Comparison of ENCODE assay signal across 18 cellular contexts in the genomic region with DNA sequence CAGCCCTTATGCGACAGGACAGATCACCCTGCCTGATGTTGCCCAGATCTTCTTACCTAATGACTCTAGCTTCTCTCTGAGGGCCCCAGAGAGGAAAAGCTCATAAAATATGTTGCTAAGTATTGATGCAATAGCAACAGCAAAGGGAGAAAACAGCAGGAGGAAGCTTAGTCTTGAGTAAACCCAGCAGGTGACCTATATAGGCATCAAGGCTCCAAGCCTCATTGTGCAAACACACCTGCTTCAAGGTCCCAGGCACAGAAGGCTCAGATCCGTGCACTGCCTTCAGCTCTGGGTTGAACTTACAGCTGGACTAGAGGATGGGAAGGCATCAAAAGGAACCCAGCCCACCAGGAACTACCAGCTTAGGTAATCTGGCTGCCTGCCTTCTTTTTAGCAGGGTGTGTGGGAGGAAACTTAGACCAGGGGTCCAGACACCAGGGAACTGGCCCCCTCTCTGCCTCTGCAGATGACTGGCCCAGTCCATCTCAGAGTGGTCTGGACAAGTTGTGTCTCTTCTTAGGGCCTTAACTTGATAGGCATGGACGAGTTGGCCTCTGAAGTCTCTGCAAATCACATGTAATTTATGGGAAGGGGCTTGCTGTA. TPM values are rescaled to one million over a fixed set of nuclear protein-coding genes. Genes with fewer than 3 reads are reported as not detected.
DNase-seq lines count a peak whose midpoint lies in the region; ATAC-seq and TF ChIP-seq lines count a peak whose summit lies in the region.
"Had no signal": no experiment of that assay in that cellular context is flagged by ENCODE, and none has a peak within 500 bp of the region (broad histone marks: within the 10 kb centered on the region; RNA-seq: fewer than 3 reads in every experiment).

No MANE protein-coding gene starts in this region.

- no peak overlapping the region for H3K4me3 ChIP-seq in NB4 (ENCODE audit: low read depth, low read length)
- no peak overlapping the region for H3K4me3 ChIP-seq in hepatocyte
- no peak overlapping the region for H3K4me3 ChIP-seq in effector memory CD4-positive, alpha-beta T cell (ENCODE audit: insufficient read depth, low read depth, low read length, poor library complexity, severe bottlenecking)
- H3K4me3 ChIP-seq: tibial nerve had no signal

- H2AFZ ChIP-seq in hepatocyte = no peak overlapping the region

- TF ChIP-seq POLR2A in NB4 (IDR thresholded peaks at IDR 0.05; ENCODE audit: extremely low read depth, insufficient read length) = no peak

- no peaks in the 10 kb centered on the region for H4K20me1 ChIP-seq in hepatocyte (ENCODE audit: insufficient read depth, poor library complexity, severe bottlenecking)

- H3K27ac ChIP-seq in hepatocyte = peak overlapping the region; percentile 59
- H3K27ac ChIP-seq in effector memory CD4-positive, alpha-beta T cell (ENCODE audit: insufficient read depth, low read length, poor library complexity, severe bottlenecking) = no peak overlapping the region
- H3K27ac ChIP-seq: tibial nerve had no signal

- 48% methylated on average over 3 of the region's 3 CpGs for WGBS in hepatocyte (ENCODE audit: low lambda C conversion rate, missing lambda C conversion rate)

- no peak overlapping the region for H3K4me2 ChIP-seq in hepatocyte

- H3K79me2 ChIP-seq in hepatocyte = no peaks in the 10 kb centered on the region

- no peaks in the 10 kb centered on the region for H3K9me2 ChIP-seq in hepatocyte (replicated peaks; ENCODE audit: insufficient read depth)

- no peaks in the 10 kb centered on the region for H3K9me3 ChIP-seq in hepatocyte (ENCODE audit: low read depth)
- no peaks in the 10 kb centered on the region for H3K9me3 ChIP-seq in effector memory CD4-positive, alpha-beta T cell (ENCODE audit: control insufficient read depth, low read length)
- H3K9me3 ChIP-seq: tibial nerve had no signal

- ATAC-seq in GM18519 (IDR thresholded peaks at IDR 0.05; ENCODE audit: low FRiP score, unreplicated experiment) = no peak
- ATAC-seq: left cardiac atrium had no signal

- TF ChIP-seq CTCF in NB4 (IDR thresholded peaks at IDR 0.05; ENCODE audit: low read depth, low read length) (no peak), hepatocyte (IDR thresholded peaks at IDR 0.05; ENCODE audit: poor library complexity) (no peak)

- peaks cover 4% of the 10 kb centered on the region for H3K4me1 ChIP-seq in hepatocyte (ENCODE audit: insufficient read depth)
- no peaks in the 10 kb centered on the region for H3K4me1 ChIP-seq in effector memory CD4-positive, alpha-beta T cell (ENCODE audit: control insufficient read depth, insufficient read depth, low read length, poor library complexity, severe bottlenecking)
- H3K4me1 ChIP-seq: tibial nerve had no signal

- DNase-seq in COR-L47 (lab: John Stamatoyannopoulos, UW) = peak; percentile 85
- DNase-seq in NB4 (ENCODE audit: low read depth) = peak; percentile 89
- peak; percentile 97 for DNase-seq in NCI-H345 treated with DMSO at 0.1 percent for 48 hours (lab: John Stamatoyannopoulos, UW; ENCODE audit: unreplicated experiment)
- DNase-seq in hepatocyte (ENCODE audit: low spot score) = peak; percentile 64
- DNase-seq in effector memory CD4-positive, alpha-beta T cell = no peak
- no peak for DNase-seq in hypothalamus (lab: John Stamatoyannopoulos, UW)
- no peak for DNase-seq in stimulated activated CD4-positive, alpha-beta T cell treated with anti-CD3 and anti-CD28 coated beads, Interleukin-12 subunit alpha, Interleukin-12 subunit beta, amount 100 ng/mL, for 4 hours
- DNase-seq: activated CD4-positive, alpha-beta T cell treated with anti-CD3 and anti-CD28 coated beads, Interleukin-2, amount 10 ng/mL, durations not matched to agents 7 days and 5 days; activated T-cell treated with anti-CD3 and anti-CD28 coated beads, Interleukin-2, amount 50 U/mL, for 72 hours; amygdala; DND-41; left cardiac atrium; naive B cell; RPMI8226 had no signal

- peaks cover 8% of the 10 kb centered on the region for H3K27me3 ChIP-seq in hepatocyte
- H3K27me3 ChIP-seq in effector memory CD4-positive, alpha-beta T cell (replicated peaks; ENCODE audit: control insufficient read depth, insufficient read depth, low read length, poor library complexity, severe bottlenecking) = no peaks in the 10 kb centered on the region
- H3K27me3 ChIP-seq: tibial nerve had no signal

- H3K36me3 ChIP-seq in hepatocyte (replicated peaks; ENCODE audit: insufficient read depth, low read depth) = no peaks in the 10 kb centered on the region
- no peaks in the 10 kb centered on the region for H3K36me3 ChIP-seq in effector memory CD4-positive, alpha-beta T cell (ENCODE audit: control insufficient read depth, insufficient read depth, low read length)
- H3K36me3 ChIP-seq: tibial nerve had no signal

RNA-seq across cellular contexts. Expression of a gene that starts 34.4 kb away (rescaled TPM):
- total RNA-seq in hepatocyte = 0.23 TPM in 1 of 2 replicates, not detected in the other
- polyA plus RNA-seq in hepatocyte = 0.15 TPM in 1 of 2 replicates, not detected in the other
- total RNA-seq: activated CD4-positive, alpha-beta T cell treated with anti-CD3 and anti-CD28 coated beads, Interleukin-2, amount 10 ng/mL, durations not matched to agents 7 days and 5 days; activated T-cell treated with anti-CD3 and anti-CD28 coated beads, Interleukin-2, amount 50 U/mL, for 72 hours; chondrocyte; epithelial cell of proximal tubule; left cardiac atrium; tibial nerve had no signal

RNA-seq across cellular contexts. Expression of a gene that starts 50.5 kb away (rescaled TPM):
- not detected in 2 replicates for total RNA-seq in hepatocyte
- not detected in 2 replicates for polyA plus RNA-seq in hepatocyte
- total RNA-seq: activated CD4-positive, alpha-beta T cell treated with anti-CD3 and anti-CD28 coated beads, Interleukin-2, amount 10 ng/mL, durations not matched to agents 7 days and 5 days; activated T-cell treated with anti-CD3 and anti-CD28 coated beads, Interleukin-2, amount 50 U/mL, for 72 hours; chondrocyte; epithelial cell of proximal tubule; left cardiac atrium; tibial nerve had no signal

Comparison
In these comparisons a context has a peak if more than half of its experiments do, and no peak if none do; other contexts are left out.
1. DNase-seq: peak in COR-L47 (single experiment), NB4 (single experiment), NCI-H345 treated with DMSO at 0.1 percent for 48 hours (single experiment) and hepatocyte (single experiment); none in effector memory CD4-positive, alpha-beta T cell (0 of 3), hypothalamus (0 of 51) and stimulated activated CD4-positive, alpha-beta T cell treated with anti-CD3 and anti-CD28 coated beads, Interleukin-12 subunit alpha, Interleukin-12 subunit beta, amount 100 ng/mL, for 4 hours (single experiment).